In the genomic region with DNA sequence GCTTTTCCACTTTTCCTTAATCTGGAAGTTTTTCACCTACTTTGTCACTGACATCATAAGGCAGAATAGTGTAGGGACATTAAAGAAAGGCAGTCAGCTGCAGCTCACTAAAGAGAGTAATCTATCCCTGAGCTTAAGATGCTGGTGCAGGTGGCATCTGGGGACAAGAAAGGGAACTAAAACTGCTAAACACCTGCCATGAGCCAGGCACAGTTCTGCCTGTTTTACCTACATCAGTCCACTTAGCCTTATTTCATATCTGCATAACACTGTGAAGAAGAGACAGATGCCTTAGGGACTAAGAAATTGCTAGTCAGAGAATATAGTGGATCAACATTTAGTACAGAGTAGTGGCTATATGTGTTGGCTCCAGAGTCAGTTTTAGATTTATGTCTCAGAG, we compare ENCODE assay signal across 15 cellular contexts.
DNase-seq lines count a peak whose midpoint lies in the region; ATAC-seq lines count a peak whose summit lies in the region.
"Had no signal": no experiment of that assay in that cellular context is flagged by ENCODE, and none has a peak within 500 bp of the region (broad histone marks: within the 10 kb centered on the region; RNA-seq: fewer than 3 reads in every experiment).

No MANE protein-coding gene starts in this region.

- H3K27me3 Mint-ChIP-seq in memory B cell, result no peaks in the 10 kb centered on the region
- H3K27me3 Mint-ChIP-seq: activated CD8-positive, alpha-beta memory T cell treated with anti-CD3 and anti-CD28 coated beads, Interleukin-2, amount 10 ng/mL, durations not matched to agents 7 days and 5 days; activated naive CD8-positive, alpha-beta T cell treated with anti-CD3 and anti-CD28 coated beads, Interleukin-2, amount 50 U/mL, for 24 hours; T-helper 17 cell had no signal

- ATAC-seq in GM19023 (IDR thresholded peaks at IDR 0.05; ENCODE audit: unreplicated experiment) (peak; percentile 95), GM21717 (IDR thresholded peaks at IDR 0.05; ENCODE audit: unreplicated experiment) (peak; percentile 96), HG03135 (IDR thresholded peaks at IDR 0.05; ENCODE audit: unreplicated experiment) (peak; percentile 97), memory B cell (ENCODE audit: low read depth) (peak; percentile 89)
- ATAC-seq: activated CD8-positive, alpha-beta memory T cell treated with anti-CD3 and anti-CD28 coated beads, Interleukin-2, amount 10 ng/mL, durations not matched to agents 7 days and 5 days; activated naive CD8-positive, alpha-beta T cell treated with anti-CD3 and anti-CD28 coated beads, Interleukin-2, amount 50 U/mL, for 24 hours; foreskin keratinocyte; T-helper 17 cell; upper lobe of right lung had no signal

- H3K4me1 Mint-ChIP-seq in memory B cell, result peaks cover 6% of the 10 kb centered on the region
- H3K4me1 Mint-ChIP-seq: activated CD8-positive, alpha-beta memory T cell treated with anti-CD3 and anti-CD28 coated beads, Interleukin-2, amount 10 ng/mL, durations not matched to agents 7 days and 5 days; activated naive CD8-positive, alpha-beta T cell treated with anti-CD3 and anti-CD28 coated beads, Interleukin-2, amount 50 U/mL, for 24 hours; nephron had no signal

- peaks cover 2% of the 10 kb centered on the region for H3K9me3 Mint-ChIP-seq in memory B cell

- H3K4me3 Mint-ChIP-seq in memory B cell, result no peak overlapping the region
- H3K4me3 Mint-ChIP-seq: activated CD8-positive, alpha-beta memory T cell treated with anti-CD3 and anti-CD28 coated beads, Interleukin-2, amount 10 ng/mL, durations not matched to agents 7 days and 5 days; activated naive CD8-positive, alpha-beta T cell treated with anti-CD3 and anti-CD28 coated beads, Interleukin-2, amount 50 U/mL, for 24 hours; nephron; T-helper 17 cell had no signal

- DNase-seq in memory B cell (ENCODE audit: low spot score in 2 of 2) (no peak), NCI-H1436 treated with DMSO at 0.1 percent for 48 hours (lab: John Stamatoyannopoulos, UW) (no peak), LoVo (ENCODE audit: low spot score) (no peak), NCI-H146 (lab: John Stamatoyannopoulos, UW) (no peak)
- DNase-seq: activated CD8-positive, alpha-beta memory T cell treated with anti-CD3 and anti-CD28 coated beads, Interleukin-2, amount 10 ng/mL, durations not matched to agents 7 days and 5 days; activated naive CD8-positive, alpha-beta T cell treated with anti-CD3 and anti-CD28 coated beads, Interleukin-2, amount 50 U/mL, for 24 hours; DMS 273 treated with DMSO at 0.1 percent for 48 hours; foreskin keratinocyte; NCI-H1092 treated with DMSO at 0.1 percent for 48 hours; T-helper 17 cell; upper lobe of right lung had no signal

- H3K27ac Mint-ChIP-seq in memory B cell, result no peak overlapping the region
- H3K27ac Mint-ChIP-seq: activated CD8-positive, alpha-beta memory T cell treated with anti-CD3 and anti-CD28 coated beads, Interleukin-2, amount 10 ng/mL, durations not matched to agents 7 days and 5 days; activated naive CD8-positive, alpha-beta T cell treated with anti-CD3 and anti-CD28 coated beads, Interleukin-2, amount 50 U/mL, for 24 hours; nephron; T-helper 17 cell had no signal

- H3K36me3 Mint-ChIP-seq in memory B cell, result peaks cover 8% of the 10 kb centered on the region
